ENCODE assay signal across 25 cellular contexts in genomic region chr5:12959744-12960143, GRCh38.
"Had no signal": no experiment of that assay in that cellular context is flagged by ENCODE, and none has a peak within 500 bp of the region (broad histone marks: within the 10 kb centered on the region; RNA-seq: fewer than 3 reads in every experiment).

No MANE protein-coding gene starts in this region.

- H3K36me3 Mint-ChIP-seq: mesothelial cell of epicardium had no signal

- H2AFZ ChIP-seq: hepatocyte had no signal

- H3K4me3 Mint-ChIP-seq: dendritic cell treated with granulocyte-macrophage colony-stimulating factor and Interleukin-4, amounts not matched to agents 40 ng/mL and 50 ng/mL, for 4 days; effector memory CD8-positive, alpha-beta T cell; endodermal cell; mesothelial cell of epicardium had no signal

- H3K9me3 Mint-ChIP-seq: effector memory CD8-positive, alpha-beta T cell; endodermal cell; mesothelial cell of epicardium had no signal

- ATAC-seq: effector memory CD8-positive, alpha-beta T cell; esophagus mucosa; gastrocnemius medialis; heart left ventricle; left cardiac atrium; left lung; left ventricle myocardium superior; lower lobe of right lung; mucosa of descending colon had no signal

- H3K79me2 ChIP-seq: hepatocyte had no signal

- H3K4me1 Mint-ChIP-seq: endodermal cell, mesothelial cell of epicardium had no signal

- H3K27me3 Mint-ChIP-seq: dendritic cell treated with granulocyte-macrophage colony-stimulating factor and Interleukin-4, amounts not matched to agents 40 ng/mL and 50 ng/mL, for 4 days; effector memory CD8-positive, alpha-beta T cell had no signal

- H3K9me3 ChIP-seq: colonic mucosa, esophagus squamous epithelium, gastrocnemius medialis, heart left ventricle, left lung, lower lobe of right lung had no signal

- DNase-seq: colonic mucosa; cortex of kidney; effector CD8-positive, alpha-beta T cell; effector memory CD8-positive, alpha-beta T cell; endodermal cell; erythroblast; esophagus squamous epithelium; foreskin fibroblast; foreskin melanocyte; gastrocnemius medialis; heart left ventricle; left cardiac atrium; left lung; left ventricle myocardium superior; lower lobe of right lung; mesenchymal stem cell; mucosa of descending colon had no signal

- H3K4me2 ChIP-seq: hepatocyte had no signal

- H3K4me1 ChIP-seq: colonic mucosa, esophagus squamous epithelium, gastrocnemius medialis, heart left ventricle, left lung, lower lobe of right lung had no signal

- FAIRE-seq: endometrium, islet of Langerhans, keratinocyte had no signal

- H3K27ac ChIP-seq: colonic mucosa, epithelial cell of prostate, esophagus squamous epithelium, gastrocnemius medialis, heart left ventricle, hepatocyte, left lung, lower lobe of right lung had no signal

- H3K4me3 ChIP-seq: colonic mucosa, esophagus squamous epithelium, gastrocnemius medialis, heart left ventricle, hepatocyte, left lung, lower lobe of right lung, mucosa of descending colon had no signal

- H3K36me3 ChIP-seq: colonic mucosa, esophagus squamous epithelium, gastrocnemius medialis, heart left ventricle, left lung, lower lobe of right lung had no signal

- H3K27me3 ChIP-seq: colonic mucosa, esophagus squamous epithelium, gastrocnemius medialis, heart left ventricle, hepatocyte, left lung had no signal

- H3K27ac Mint-ChIP-seq: dendritic cell treated with granulocyte-macrophage colony-stimulating factor and Interleukin-4, amounts not matched to agents 40 ng/mL and 50 ng/mL, for 4 days; effector memory CD8-positive, alpha-beta T cell; endodermal cell; mesothelial cell of epicardium had no signal
